15 cellular contexts compared by ENCODE assay signal in genomic region chr13:103815619-103816018, GRCh38.
"Had no signal": no experiment of that assay in that cellular context is flagged by ENCODE, and none has a peak within 500 bp of the region (broad histone marks: within the 10 kb centered on the region; RNA-seq: fewer than 3 reads in every experiment).

No MANE protein-coding gene starts in this region.

- H3K4me1 ChIP-seq: esophagus muscularis mucosa, lower lobe of right lung, pancreas, thyroid gland had no signal

- H3K4me3 ChIP-seq: esophagus muscularis mucosa, lower lobe of right lung, pancreas, thyroid gland had no signal

- ATAC-seq: lower lobe of right lung; pancreas; stimulated activated effector memory CD8-positive, alpha-beta T cell treated with anti-CD3 and anti-CD28 coated beads, Interleukin-12 subunit alpha, Interleukin-12 subunit beta, amount 100 ng/mL, for 72 hours had no signal

- H3K36me3 Mint-ChIP-seq: activated naive CD8-positive, alpha-beta T cell; stimulated activated effector memory CD8-positive, alpha-beta T cell treated with anti-CD3 and anti-CD28 coated beads, Interleukin-12 subunit alpha, Interleukin-12 subunit beta, amount 100 ng/mL, for 72 hours had no signal

- H3K27me3 ChIP-seq: esophagus muscularis mucosa, pancreas, thyroid gland had no signal

- H3K27ac ChIP-seq: esophagus muscularis mucosa, lower lobe of right lung, pancreas, thyroid gland had no signal

- FAIRE-seq: colon, endometrium, pancreas had no signal

- H3K4me1 Mint-ChIP-seq: activated CD4-positive, alpha-beta T cell treated with anti-CD3 and anti-CD28 coated beads, Interleukin-2, amount 10 ng/mL, durations not matched to agents 7 days and 5 days; stimulated activated effector memory CD8-positive, alpha-beta T cell treated with anti-CD3 and anti-CD28 coated beads, Interleukin-12 subunit alpha, Interleukin-12 subunit beta, amount 100 ng/mL, for 72 hours had no signal

- H3K4me3 Mint-ChIP-seq: activated CD4-positive, alpha-beta T cell treated with anti-CD3 and anti-CD28 coated beads, Interleukin-2, amount 10 ng/mL, durations not matched to agents 7 days and 5 days; activated naive CD8-positive, alpha-beta T cell; mesothelial cell of epicardium; stimulated activated effector memory CD8-positive, alpha-beta T cell treated with anti-CD3 and anti-CD28 coated beads, Interleukin-12 subunit alpha, Interleukin-12 subunit beta, amount 100 ng/mL, for 72 hours had no signal

- DNase-seq: activated CD4-positive, alpha-beta T cell treated with anti-CD3 and anti-CD28 coated beads, Interleukin-2, amount 10 ng/mL, durations not matched to agents 7 days and 5 days; activated CD8-positive, alpha-beta memory T cell treated with anti-CD3 and anti-CD28 coated beads for 24 hours; activated gamma-delta T cell treated with Interleukin-2 at 50 U/mL for 16 hours; amygdala; lower lobe of right lung; pancreas; stimulated activated CD4-positive, alpha-beta T cell treated with anti-CD3 and anti-CD28 coated beads, Interleukin-12 subunit alpha, Interleukin-12 subunit beta, amount 100 ng/mL, for 4 hours; SW 1271; thyroid gland had no signal

- H3K9me3 ChIP-seq: esophagus muscularis mucosa, lower lobe of right lung, pancreas, thyroid gland had no signal

- H3K27me3 Mint-ChIP-seq: activated CD4-positive, alpha-beta T cell treated with anti-CD3 and anti-CD28 coated beads, Interleukin-2, amount 10 ng/mL, durations not matched to agents 7 days and 5 days; activated naive CD8-positive, alpha-beta T cell had no signal

- H3K27ac Mint-ChIP-seq: activated CD4-positive, alpha-beta T cell treated with anti-CD3 and anti-CD28 coated beads, Interleukin-2, amount 10 ng/mL, durations not matched to agents 7 days and 5 days; activated naive CD8-positive, alpha-beta T cell; mesothelial cell of epicardium; stimulated activated effector memory CD8-positive, alpha-beta T cell treated with anti-CD3 and anti-CD28 coated beads, Interleukin-12 subunit alpha, Interleukin-12 subunit beta, amount 100 ng/mL, for 72 hours had no signal

- H3K36me3 ChIP-seq: esophagus muscularis mucosa, lower lobe of right lung, pancreas, thyroid gland had no signal
